ENCODE assay signal across 10 cellular contexts in genomic region chr10:126888436-126888835, GRCh38. TPM values are rescaled to one million over a fixed set of nuclear protein-coding genes. Genes with fewer than 3 reads are reported as not detected.
DNase-seq lines count a peak whose midpoint lies in the region; ATAC-seq and TF ChIP-seq lines count a peak whose summit lies in the region.
"Not testable (repeated sequence)": the region's sequence is repeated elsewhere in the genome, so short reads cannot be mapped to it uniquely, and the experiment has no call there.
"Had no signal": no experiment of that assay in that cellular context is flagged by ENCODE, and none has a peak within 500 bp of the region (broad histone marks: within the 10 kb centered on the region; RNA-seq: fewer than 3 reads in every experiment).

No MANE protein-coding gene starts in this region.

- CTCF ChIA-PET in mammary epithelial cell (lab: Charles Lee; ENCODE audit: low non-redundant PET), result not testable (repeated sequence)

- not testable (repeated sequence) for H2AFZ ChIP-seq in mammary epithelial cell (ENCODE audit: low read depth, low read length)

- H3K27me3 ChIP-seq in mammary epithelial cell (ENCODE audit: insufficient read depth, low read length), result not testable (repeated sequence)

- BruUV-seq in mammary epithelial cell (replicated peaks; lab: Mats Ljungman, UMichigan), result not testable (repeated sequence)

- not testable (repeated sequence) for H3K79me2 ChIP-seq in mammary epithelial cell (ENCODE audit: insufficient read depth, low read length)

- H3K4me3 ChIP-seq in mammary epithelial cell (replicated peaks in 1 of 3; ENCODE audit: insufficient read depth in 1 of 3, low read depth in 2 of 3, low read length in 3 of 3), result not testable (repeated sequence)

- H3K36me3 ChIP-seq in mammary epithelial cell (ENCODE audit: insufficient read depth, low read length), result not testable (repeated sequence)

- not testable (repeated sequence) for H3K9ac ChIP-seq in mammary epithelial cell (ENCODE audit: insufficient read depth, low read length)

- DNase-seq in DMS53 (lab: John Stamatoyannopoulos, UW), result peak; percentile 72
- peak; percentile 38 for DNase-seq in HT1080 (ENCODE audit: low read depth)
- DNase-seq in NCI-H2171 treated with DMSO at 0.1 percent for 48 hours (lab: John Stamatoyannopoulos, UW), result peak; percentile 8
- DNase-seq in RPMI7951 (ENCODE audit: low read depth), result peak; percentile 25
- DNase-seq in mammary epithelial cell, result peak; percentile 70
- peak; percentile 85 for DNase-seq in kidney tubule cell (ENCODE audit: low spot score)

- in situ Hi-C loops in mammary epithelial cell (cut with MboI; ENCODE audit: low sequenced_read_pairs in 2 of 2), result not testable (repeated sequence)

- not testable (repeated sequence) for H4K20me1 ChIP-seq in mammary epithelial cell (ENCODE audit: insufficient read depth, low read length)

- intact Hi-C loops in mammary epithelial cell (cut with micrococcal nuclease), result not testable (repeated sequence)

- H3K4me1 ChIP-seq in mammary epithelial cell (ENCODE audit: insufficient read depth, low read length), result not testable (repeated sequence)

- ATAC-seq in esophagus mucosa, result peak; percentile 79

- not testable (repeated sequence) for H3K9me3 ChIP-seq in mammary epithelial cell (replicated peaks; ENCODE audit: insufficient read depth, low read length)

- WGBS in mammary epithelial cell (ENCODE audit: low coverage, missing lambda C conversion rate), result 10% methylated on average over 1 of the region's 1 CpG

- dilution Hi-C loops in mammary epithelial cell (cut with HindIII; ENCODE audit: low sequenced_read_pairs), result not testable (repeated sequence)

- not testable (repeated sequence) for H3K27ac ChIP-seq in mammary epithelial cell (ENCODE audit: insufficient read depth, low read depth, low read length)

- not testable (repeated sequence) for H3K4me2 ChIP-seq in mammary epithelial cell (ENCODE audit: insufficient read depth, low read depth, low read length)

- TF ChIP-seq CTCF in mammary epithelial cell (conservative IDR thresholded peaks at IDR 0.05 in 1 of 2, IDR thresholded peaks at IDR 0.05 in 1 of 2; ENCODE audit: extremely low read depth in 1 of 2, insufficient read depth in 1 of 2, low read depth in 1 of 2, low read length in 2 of 2), result not testable (repeated sequence)

RNA-seq across cellular contexts. Expression of gene DOCK1, which starts 16.8 kb away (rescaled TPM):
- total RNA-seq in HT1080 (2014; rRNA removed; shearing (Covaris generic)), result 26.4 and 28.6 TPM in 2 replicates
- polyA plus RNA-seq in HT1080 (2015; cell fraction: cytosol; rRNA removed), result 26.5 and 33.1 TPM in 2 replicates
- polyA plus RNA-seq in HT1080 (2015; cell fraction: nucleus; rRNA removed), result 43.0 and 45.3 TPM in 2 replicates
- 15.7 and 17.4 TPM in 2 replicates for total RNA-seq in RPMI7951 (2014; rRNA removed; shearing (Covaris generic))
- total RNA-seq in mammary epithelial cell (100 to 1,000 TPM in 1 of 2 donors, 10 to 100 TPM in 1; 58.1 to 115 TPM), esophagus mucosa (37.6 TPM)
- polyA plus RNA-seq in mammary epithelial cell, result 9.3 TPM
- 130 TPM for polyA minus RNA-seq in mammary epithelial cell
- polyA plus RNA-seq: CD4-positive, CD25-positive, alpha-beta regulatory T cell; CD8-positive, alpha-beta memory T cell; IgD-negative memory B cell had no signal

Comparison
In these comparisons a context has a peak if more than half of its experiments do, and no peak if none do; other contexts are left out.
1. DNase-seq: peak in every context shown above with its lines; median percentile 85 in kidney tubule cell; 72 in DMS53; 70 in mammary epithelial cell; 38 in HT1080; 25 in RPMI7951; 8 in NCI-H2171 treated with DMSO at 0.1 percent for 48 hours.